Comparison of ENCODE assay signal across 19 cellular contexts in genomic region chr20:53530440-53530839, GRCh38.
"Had no signal": no experiment of that assay in that cellular context is flagged by ENCODE, and none has a peak within 500 bp of the region (broad histone marks: within the 10 kb centered on the region; RNA-seq: fewer than 3 reads in every experiment).

No MANE protein-coding gene starts in this region.

- FAIRE-seq: RCC 7860 had no signal

- ATAC-seq: SK-N-SH treated with all-trans-retinoic acid at 6 μM for 48 hours had no signal

- DNase-seq: IMR-90, Kasumi-1, NCI-H1092 treated with DMSO at 0.1 percent for 48 hours, NCI-H1436, NCI-H187, NCI-H2029 treated with DMSO at 0.1 percent for 48 hours, NCI-H2171, NCI-H226, NCI-H446, NCI-H510A, NCI-H524 treated with DMSO at 0.1 percent for 48 hours, NCI-H69, NCI-H774, RPMI8226, SHP77, SJCRH30, T-helper 1 cell had no signal
